ENCODE assay signal across 14 cellular contexts in the genomic region with DNA sequence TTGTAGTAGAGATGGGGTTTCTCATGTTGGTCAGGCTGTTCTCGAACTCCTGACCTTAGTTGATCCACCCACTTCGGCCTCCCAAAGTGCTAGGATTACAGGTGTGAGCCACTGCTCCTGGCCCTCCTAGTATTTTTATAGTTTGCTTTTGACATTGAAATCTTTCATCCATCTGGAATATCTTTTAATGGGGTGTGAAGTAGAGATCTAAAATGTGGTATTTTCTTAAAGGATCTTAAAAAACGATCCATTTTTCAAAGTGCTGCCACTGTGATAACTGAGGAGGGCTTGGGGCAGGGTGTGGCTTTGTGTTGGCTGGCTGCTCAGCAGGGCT.
"Had no signal": no experiment of that assay in that cellular context is flagged by ENCODE, and none has a peak within 500 bp of the region (broad histone marks: within the 10 kb centered on the region; RNA-seq: fewer than 3 reads in every experiment).

No MANE protein-coding gene starts in this region.

- H3K9me3 ChIP-seq: pancreas, SK-N-SH, stomach, thyroid gland, vagina had no signal

- H3K27me3 Mint-ChIP-seq: activated CD4-positive, alpha-beta memory T cell treated with anti-CD3 and anti-CD28 coated beads for 36 hours had no signal

- H3K9me2 ChIP-seq: SK-N-SH had no signal

- H3K36me3 ChIP-seq: cardiac muscle cell, pancreas, stomach, thyroid gland, vagina had no signal

- H3K27ac ChIP-seq: cardiac muscle cell, pancreas, thyroid gland, vagina, VCaP had no signal

- H3K9me3 Mint-ChIP-seq: activated CD4-positive, alpha-beta memory T cell treated with anti-CD3 and anti-CD28 coated beads for 36 hours; neural crest cell had no signal

- H3K27ac Mint-ChIP-seq: activated CD4-positive, alpha-beta memory T cell treated with anti-CD3 and anti-CD28 coated beads for 36 hours had no signal

- H3K4me3 ChIP-seq: cardiac muscle cell, pancreas, stomach, thyroid gland, vagina had no signal

- H3K27me3 ChIP-seq: cardiac muscle cell, pancreas, stomach, thyroid gland, vagina had no signal

- DNase-seq: activated CD4-positive, alpha-beta memory T cell treated with anti-CD3 and anti-CD28 coated beads for 36 hours; activated naive CD4-positive, alpha-beta T cell; cortex of kidney; erythroblast; glutamatergic neuron; pancreas; SK-N-SH; stomach; T-helper 1 cell; thyroid gland had no signal

- H3K4me2 ChIP-seq: SK-N-SH had no signal

- H3K4me3 Mint-ChIP-seq: activated CD4-positive, alpha-beta memory T cell treated with anti-CD3 and anti-CD28 coated beads for 36 hours; neural crest cell had no signal
